In genomic region chr16:70370145-70370544, GRCh38 we compare ENCODE assay signal across 8 cellular contexts. TPM values are rescaled to one million over a fixed set of nuclear protein-coding genes. Genes with fewer than 3 reads are reported as not detected.
DNase-seq lines count a peak whose midpoint lies in the region; FAIRE-seq and TF ChIP-seq lines count a peak whose summit lies in the region.
"Not testable (repeated sequence)": the region's sequence is repeated elsewhere in the genome, so short reads cannot be mapped to it uniquely, and the experiment has no call there.

No MANE protein-coding gene starts in this region.

- H3K27ac ChIP-seq in WERI-Rb-1; endodermal cell (ENCODE audit: low read depth, low read length); keratinocyte (ENCODE audit: control insufficient read depth, insufficient read depth, low read length); uterus: not testable (repeated sequence)

- DNase-seq in G401 (ENCODE audit: low spot score) (peak; percentile 69), M059J (ENCODE audit: low read depth) (peak; percentile 15), WERI-Rb-1 (peak; percentile 44), endodermal cell (peak; percentile 77), pons (ENCODE audit: low spot score) (peak; percentile 15), uterus (peak in 1 of 2 donors; percentile 40)
- peak; percentile 46 for DNase-seq in activated naive CD4-positive, alpha-beta T cell treated with anti-CD3 and anti-CD28 coated beads, Interleukin-2, amount 50 U/mL, for 16 hours
- not testable (repeated sequence) for DNase-seq in keratinocyte (ENCODE audit: low read depth, low spot score)

- H3K36me3 ChIP-seq in WERI-Rb-1 (peaks cover 78% of the 10 kb centered on the region), endodermal cell (ENCODE audit: control insufficient read depth, insufficient read depth, low read length) (peaks cover 74% of the 10 kb centered on the region), keratinocyte (ENCODE audit: control insufficient read depth in 2 of 2, extremely low read depth in 1 of 2, insufficient read depth in 2 of 2, low read length in 2 of 2) (peaks cover 19 to 29% of the 10 kb centered on the region in 2 experiments)
- not testable (repeated sequence) for H3K36me3 ChIP-seq in uterus

- H3K9me3 Mint-ChIP-seq in endodermal cell, result not testable (repeated sequence)

- TF ChIP-seq CTCF in WERI-Rb-1 (IDR thresholded peaks at IDR 0.05; ENCODE audit: low read depth, low read length), result peak; percentile 40; the same call in 1 of the 2 replicates
- peak; percentile 81 for TF ChIP-seq CTCF in endodermal cell (conservative IDR thresholded peaks at IDR 0.05)
- TF ChIP-seq CTCF in keratinocyte (optimal IDR thresholded peaks at IDR 0.05 in 1 of 3, IDR thresholded peaks at IDR 0.05 in 1 of 3, conservative IDR thresholded peaks at IDR 0.05 in 1 of 3; ENCODE audit: extremely low read depth in 1 of 3, insufficient read depth in 2 of 3, low read length in 3 of 3), result peak; percentile 27 to 48 (median 48)
- TF ChIP-seq CTCF in uterus (IDR thresholded peaks at IDR 0.05), result peak; percentile 44 to 50 (median 48)

- not testable (repeated sequence) for H3K4me1 ChIP-seq in endodermal cell (ENCODE audit: control insufficient read depth, insufficient read depth, low read length); keratinocyte (ENCODE audit: control insufficient read depth, extremely low read depth, insufficient read depth, low read length); uterus

- not testable (repeated sequence) for H3K79me2 ChIP-seq in keratinocyte (ENCODE audit: control insufficient read depth, insufficient read depth, low read length)

- H3K4me2 ChIP-seq in keratinocyte (ENCODE audit: control insufficient read depth, extremely low read depth, insufficient read depth, low read depth, low read length), result not testable (repeated sequence)

- intact Hi-C loops in uterus (cut with DNase I; ENCODE audit: low total_unique reads), result not testable (repeated sequence)

- not testable (repeated sequence) for H3K9me1 ChIP-seq in keratinocyte (ENCODE audit: control insufficient read depth, extremely low read depth, insufficient read depth, low read length)

- H3K27me3 ChIP-seq in WERI-Rb-1 (ENCODE audit: insufficient read depth, low read depth, severe bottlenecking); endodermal cell (ENCODE audit: control insufficient read depth, insufficient read depth, low read length, poor library complexity, severe bottlenecking); keratinocyte (ENCODE audit: control insufficient read depth, extremely low read depth, insufficient read depth, low read length); uterus: not testable (repeated sequence)

- peaks cover 75% of the 10 kb centered on the region for H3K36me3 Mint-ChIP-seq in endodermal cell (ENCODE audit: low read depth)

- not testable (repeated sequence) for H4K20me1 ChIP-seq in keratinocyte (ENCODE audit: control insufficient read depth, extremely low read depth, insufficient read depth, low read length)

- not testable (repeated sequence) for H3K4me1 Mint-ChIP-seq in endodermal cell

- not testable (repeated sequence) for H3K4me3 ChIP-seq in WERI-Rb-1 (ENCODE audit: low read depth, low read length); endodermal cell (ENCODE audit: low read length); keratinocyte (ENCODE audit: control insufficient read depth in 2 of 3, extremely low read depth in 1 of 3, insufficient read depth in 2 of 3, low read depth in 1 of 3, low read length in 3 of 3); uterus

- H3K27ac Mint-ChIP-seq in endodermal cell, result peak overlapping the region; percentile 38

- WGBS in endodermal cell (ENCODE audit: insufficient coverage in 1 of 2, insufficient read length in 1 of 2), 2 experiments, result 86 to 90% methylated on average over 4 to 10 of the region's 10 CpGs

- FAIRE-seq in keratinocyte (lab: Jason Lieb, UNC), result not testable (repeated sequence)

- not testable (repeated sequence) for H3K27me3 Mint-ChIP-seq in endodermal cell (ENCODE audit: insufficient read depth)

- in situ Hi-C loops in G401 (cut with HindIII; ENCODE audit: low sequenced_read_pairs), result not testable (repeated sequence)

- H3K9me3 ChIP-seq in WERI-Rb-1 (ENCODE audit: severe bottlenecking); endodermal cell (ENCODE audit: control insufficient read depth, low read length); keratinocyte (ENCODE audit: control insufficient read depth, low read depth, low read length); uterus: not testable (repeated sequence)

- TF ChIP-seq POLR2A in uterus (IDR thresholded peaks at IDR 0.05), result not testable (repeated sequence)

- not testable (repeated sequence) for H2AFZ ChIP-seq in keratinocyte (ENCODE audit: control insufficient read depth, low read length)

- dilution Hi-C loops in keratinocyte (cut with MboI; ENCODE audit: extremely low pct_ligation_motif_present, low sequenced_read_pairs), result not testable (repeated sequence)

- not testable (repeated sequence) for H3K4me3 Mint-ChIP-seq in endodermal cell

- H3K9ac ChIP-seq in endodermal cell (ENCODE audit: extremely low read depth, low read length, poor library complexity, severe bottlenecking); keratinocyte (ENCODE audit: control insufficient read depth, extremely low read depth, insufficient read depth, low read length): not testable (repeated sequence)

RNA-seq across cellular contexts. Expression of gene DDX19A, which starts 23.4 kb away (rescaled TPM):
- total RNA-seq in G401 (2014; rRNA removed; shearing (Covaris generic)), result 39.3 and 69.5 TPM in 2 replicates
- total RNA-seq in M059J (2014; rRNA removed; shearing (Covaris generic)), result 54.3 and 62.5 TPM in 2 replicates
- total RNA-seq in endodermal cell (10 to 100 TPM; 45.7 to 46.1 TPM), uterus (100 to 1,000 TPM in 1 of 4 donors, 10 to 100 TPM in 3; 12.1 to 126 (median 41.9) TPM)
- 43.6 TPM for polyA plus RNA-seq in endodermal cell (2013, experiment 1 of 2)
- 40.0 TPM for polyA plus RNA-seq in endodermal cell (2013, experiment 2 of 2)
- polyA plus RNA-seq in keratinocyte, result 37.6 to 49.4 TPM (median 39.6 TPM) in 3 replicates
- 44.7 TPM for polyA plus RNA-seq in keratinocyte (2011; ENCODE audit: low read depth)
- 36.4 and 39.5 TPM in 2 replicates for polyA plus RNA-seq in keratinocyte (2011; cell fraction: cytosol; rRNA removed)
- polyA plus RNA-seq in keratinocyte (2011; cell fraction: nucleus; rRNA removed), result 51.1 and 59.2 TPM in 2 replicates
- polyA plus RNA-seq in keratinocyte (2012; ENCODE audit: low replicate concordance), result 21.3 and 31.2 TPM in 2 replicates
- polyA minus RNA-seq in keratinocyte, result 32.2 to 39.9 TPM (median 34.6 TPM) in 3 replicates
- polyA minus RNA-seq in keratinocyte (2011; cell fraction: cytosol; rRNA and poly(A)+ RNA removed), result 25.9 TPM
- 22.7 and 28.5 TPM in 2 replicates for polyA minus RNA-seq in keratinocyte (2011; cell fraction: nucleus; rRNA and poly(A)+ RNA removed)
